ENCODE assay signal across 7 cellular contexts in genomic region chr6:57463809-57464208, GRCh38.
DNase-seq lines count a peak whose midpoint lies in the region; ATAC-seq, FAIRE-seq and TF ChIP-seq lines count a peak whose summit lies in the region.
"Not testable (repeated sequence)": the region's sequence is repeated elsewhere in the genome, so short reads cannot be mapped to it uniquely, and the experiment has no call there.

No MANE protein-coding gene starts in this region.

- H3K27me3 ChIP-seq in endodermal cell (ENCODE audit: control insufficient read depth, insufficient read depth, low read length, poor library complexity, severe bottlenecking); HepG2 (ENCODE audit: control insufficient read depth in 1 of 2, insufficient read depth in 2 of 2, low read length in 2 of 2): not testable (repeated sequence)

- H2AFZ ChIP-seq in HepG2 (ENCODE audit: low read length) = not testable (repeated sequence)

- TF ChIP-seq POLR2A in HepG2 (IDR thresholded peaks at IDR 0.05; ENCODE audit: insufficient read depth in 1 of 2, low read depth in 2 of 2, low read length in 2 of 2) = not testable (repeated sequence)

- TF ChIP-seq EP300 in HepG2 (IDR thresholded peaks at IDR 0.05; ENCODE audit: low read depth in 2 of 2, low read length in 2 of 2); HepG2 (CRISPR knock-in tag; IDR thresholded peaks at IDR 0.05; ENCODE audit: borderline replicate concordance): not testable (repeated sequence)

- not testable (repeated sequence) for H3K4me1 ChIP-seq in endodermal cell (ENCODE audit: control insufficient read depth, insufficient read depth, low read length)
- H3K4me1 ChIP-seq in HepG2 (ENCODE audit: insufficient read depth, low read length) = peaks cover 18% of the 10 kb centered on the region

- peak; percentile 17 for DNase-seq in ELF-1 (ENCODE audit: low read depth, low spot score)
- not testable (repeated sequence) for DNase-seq in HFFc6; activated naive CD4-positive, alpha-beta T cell treated with anti-CD3 and anti-CD28 coated beads, Interleukin-2, amount 10 ng/mL, durations not matched to agents 7 days and 5 days; endodermal cell; nephron progenitor cell
- DNase-seq in M059J (ENCODE audit: low read depth) = peak; percentile 11
- peak; percentile 39 for DNase-seq in HepG2 (ENCODE audit: low spot score)

- in situ Hi-C loops in HepG2 (cut with HindIII; ENCODE audit: extremely low pct_ligation_motif_present, low pct_unique_long_range_greater_than_20kb) = not testable (repeated sequence)

- ATAC-seq in HepG2 = peak; percentile 84

- not testable (repeated sequence) for H3K9me3 ChIP-seq in endodermal cell (ENCODE audit: control insufficient read depth, low read length); HepG2 (ENCODE audit: low read length)

- not testable (repeated sequence) for H3K79me2 ChIP-seq in HepG2 (ENCODE audit: insufficient read depth, low read length)

- H3K27ac Mint-ChIP-seq in HFFc6 (peak overlapping the region; percentile 81), endodermal cell (peak overlapping the region; percentile 67), nephron progenitor cell (peak overlapping the region; percentile 89)
- peak overlapping the region; percentile 49 for H3K27ac Mint-ChIP-seq in activated naive CD4-positive, alpha-beta T cell treated with anti-CD3 and anti-CD28 coated beads, Interleukin-2, amount 10 ng/mL, durations not matched to agents 7 days and 5 days

- not testable (repeated sequence) for H3K4me2 ChIP-seq in HepG2 (ENCODE audit: low read depth, low read length)

- intact Hi-C loops in HepG2 (cut with micrococcal nuclease; ENCODE audit: unreplicated experiment) = not testable (repeated sequence)

- not testable (repeated sequence) for H3K9ac ChIP-seq in endodermal cell (ENCODE audit: extremely low read depth, low read length, poor library complexity, severe bottlenecking); HepG2 (ENCODE audit: insufficient read depth, low read depth, low read length)

- FAIRE-seq in HepG2 (lab: Jason Lieb, UNC) = not testable (repeated sequence)

- H3K27ac ChIP-seq in endodermal cell (ENCODE audit: low read depth, low read length); HepG2 (ENCODE audit: extremely low read length, insufficient read depth, low read length): not testable (repeated sequence)

- CTCF ChIA-PET in activated naive CD4-positive, alpha-beta T cell treated with anti-CD3 and anti-CD28 coated beads, Interleukin-2, amount 10 ng/mL, durations not matched to agents 7 days and 5 days (lab: Charles Lee); HepG2 (lab: Yijun Ruan, JAX; ENCODE audit: low intra/inter-chr PET ratio, low total read pairs): not testable (repeated sequence)

- WGBS in endodermal cell (ENCODE audit: insufficient coverage in 1 of 2, insufficient read length in 1 of 2), 2 experiments = 60 to 91% methylated on average over 1 to 5 of the region's 5 CpGs
- 59% methylated on average over 5 of the region's 5 CpGs for WGBS in HepG2 (ENCODE audit: low lambda C conversion rate)

- H3K36me3 Mint-ChIP-seq in HFFc6 (ENCODE audit: low read depth) (peaks cover 19% of the 10 kb centered on the region), nephron progenitor cell (ENCODE audit: low read depth) (peaks cover 22% of the 10 kb centered on the region)
- H3K36me3 Mint-ChIP-seq in activated naive CD4-positive, alpha-beta T cell treated with anti-CD3 and anti-CD28 coated beads, Interleukin-2, amount 10 ng/mL, durations not matched to agents 7 days and 5 days; endodermal cell (ENCODE audit: low read depth): not testable (repeated sequence)

- BruUV-seq in HepG2 (replicated peaks; lab: Mats Ljungman, UMichigan) = not testable (repeated sequence)

- not testable (repeated sequence) for H3K4me3 Mint-ChIP-seq in HFFc6; activated naive CD4-positive, alpha-beta T cell treated with anti-CD3 and anti-CD28 coated beads, Interleukin-2, amount 10 ng/mL, durations not matched to agents 7 days and 5 days; endodermal cell; nephron progenitor cell

- TF ChIP-seq RAD21 in HepG2 (CRISPR knock-in tag; IDR thresholded peaks at IDR 0.05) = not testable (repeated sequence)

- POLR2A ChIA-PET in HepG2 (lab: Yijun Ruan, JAX) = not testable (repeated sequence)

- H3K4me1 Mint-ChIP-seq in HFFc6 (ENCODE audit: low read depth) = peaks cover 40% of the 10 kb centered on the region
- H3K4me1 Mint-ChIP-seq in activated naive CD4-positive, alpha-beta T cell treated with anti-CD3 and anti-CD28 coated beads, Interleukin-2, amount 10 ng/mL, durations not matched to agents 7 days and 5 days = not testable (repeated sequence)
- H3K4me1 Mint-ChIP-seq in endodermal cell = peaks cover 30% of the 10 kb centered on the region
- H3K4me1 Mint-ChIP-seq in nephron progenitor cell = peaks cover 37% of the 10 kb centered on the region

- not testable (repeated sequence) for H3K27me3 Mint-ChIP-seq in HFFc6 (ENCODE audit: insufficient read depth); activated naive CD4-positive, alpha-beta T cell treated with anti-CD3 and anti-CD28 coated beads, Interleukin-2, amount 10 ng/mL, durations not matched to agents 7 days and 5 days; endodermal cell (ENCODE audit: insufficient read depth); nephron progenitor cell (ENCODE audit: low read depth, poor library complexity)

- not testable (repeated sequence) for H3K4me3 ChIP-seq in endodermal cell (ENCODE audit: low read length); HepG2 (replicated peaks in 1 of 3; ENCODE audit: insufficient read depth in 1 of 3, low read depth in 2 of 3, low read length in 3 of 3)

- H4K20me1 ChIP-seq in HepG2 (ENCODE audit: insufficient read depth, low read length) = not testable (repeated sequence)

- H3K9me3 Mint-ChIP-seq in HFFc6 (peaks cover 11% of the 10 kb centered on the region), endodermal cell (peaks cover 13% of the 10 kb centered on the region), nephron progenitor cell (peaks cover 25% of the 10 kb centered on the region)
- not testable (repeated sequence) for H3K9me3 Mint-ChIP-seq in activated naive CD4-positive, alpha-beta T cell treated with anti-CD3 and anti-CD28 coated beads, Interleukin-2, amount 10 ng/mL, durations not matched to agents 7 days and 5 days

- H3K36me3 ChIP-seq in endodermal cell (ENCODE audit: control insufficient read depth, insufficient read depth, low read length); HepG2 (replicated peaks in 1 of 2; ENCODE audit: control insufficient read depth in 1 of 2, insufficient read depth in 2 of 2, low read length in 2 of 2): not testable (repeated sequence)

- not testable (repeated sequence) for TF ChIP-seq CTCF in HFFc6 (IDR thresholded peaks at IDR 0.05); endodermal cell (conservative IDR thresholded peaks at IDR 0.05); HepG2 (CRISPR knock-in tag; IDR thresholded peaks at IDR 0.05); nephron progenitor cell (IDR thresholded peaks at IDR 0.05)

TF ChIP-seq in HepG2, 621 proteins besides CTCF, POLR2A, EP300 and RAD21:
- peak; percentile 79 for TF ChIP-seq ZNF264 (CRISPR knock-in tag; IDR thresholded peaks at IDR 0.05)
- 0 out of 2 replicates have a peak, but pooled peaks have one; percentile 16 for TF ChIP-seq HNF4A (CRISPR knock-in tag; IDR thresholded peaks at IDR 0.05)
- peak; percentile 48 for TF ChIP-seq TEAD3 (CRISPR knock-in tag; optimal IDR thresholded peaks at IDR 0.05; ENCODE audit: borderline replicate concordance)
- TF ChIP-seq ZNF12 (CRISPR knock-in tag; IDR thresholded peaks at IDR 0.05) = peak; percentile 90
